ENCODE assay signal across 21 cellular contexts in genomic region chr16:65523258-65523950, GRCh38.
"Had no signal": no experiment of that assay in that cellular context is flagged by ENCODE, and none has a peak within 500 bp of the region (broad histone marks: within the 10 kb centered on the region; RNA-seq: fewer than 3 reads in every experiment).

No MANE protein-coding gene starts in this region.

- ATAC-seq: activated CD8-positive, alpha-beta T cell treated with anti-CD3 and anti-CD28 coated beads, Interleukin-2, amount 10 ng/mL, durations not matched to agents 7 days and 5 days; activated T-cell treated with anti-CD3 and anti-CD28 coated beads, Interleukin-2, amount 50 U/mL, for 72 hours; body of pancreas; naive thymus-derived CD8-positive, alpha-beta T cell; psoas muscle; stimulated activated memory B cell treated with anti-CD40 and anti-IgM and Interleukin-4, amounts not matched to agents 10 μg/mL and 1 μg/mL and 100 μg/mL, for 72 hours had no signal

- H3K27me3 Mint-ChIP-seq: activated B cell treated with CpG ODN at 0.5 μM for 24 hours; activated CD4-positive, alpha-beta T cell treated with anti-CD3 and anti-CD28 coated beads, Interleukin-2, amount 10 ng/mL, durations not matched to agents 24 days and 14 days; activated naive CD8-positive, alpha-beta T cell; stimulated activated memory B cell treated with anti-CD40 and anti-IgM and Interleukin-4, amounts not matched to agents 10 μg/mL and 1 μg/mL and 100 μg/mL, for 72 hours had no signal

- H3K4me1 Mint-ChIP-seq: activated B cell treated with CpG ODN at 0.5 μM for 24 hours; activated CD4-positive, alpha-beta T cell treated with anti-CD3 and anti-CD28 coated beads, Interleukin-2, amount 10 ng/mL, durations not matched to agents 24 days and 14 days; stimulated activated memory B cell treated with anti-CD40 and anti-IgM and Interleukin-4, amounts not matched to agents 10 μg/mL and 1 μg/mL and 100 μg/mL, for 72 hours had no signal

- DNase-seq: activated B cell treated with CpG ODN at 0.5 μM for 24 hours; activated CD4-positive, alpha-beta T cell treated with anti-CD3 and anti-CD28 coated beads, Interleukin-2, amount 10 ng/mL, durations not matched to agents 24 days and 14 days; activated CD8-positive, alpha-beta memory T cell treated with anti-CD3 and anti-CD28 coated beads, Interleukin-2, amount 50 U/mL, for 48 hours; activated CD8-positive, alpha-beta T cell treated with anti-CD3 and anti-CD28 coated beads, Interleukin-2, amount 10 ng/mL, durations not matched to agents 7 days and 5 days; activated gamma-delta T cell treated with Interleukin-2 at 50 U/mL for 16 hours; activated T-cell treated with anti-CD3 and anti-CD28 coated beads, Interleukin-2, amount 50 U/mL, for 72 hours; amniotic stem cell; body of pancreas; central memory CD4-positive, alpha-beta T cell; cortex of kidney; effector CD4-positive, alpha-beta T cell; esophagus squamous epithelium; hippocampal formation; kidney; left ventricle myocardium inferior; naive thymus-derived CD8-positive, alpha-beta T cell; psoas muscle; stimulated activated CD4-positive, alpha-beta T cell treated with anti-CD3 and anti-CD28 coated beads, Interleukin-12 subunit alpha, Interleukin-12 subunit beta, amount 100 ng/mL, for 4 hours had no signal

- H3K27ac ChIP-seq: body of pancreas, esophagus squamous epithelium, left ventricle myocardium inferior, psoas muscle had no signal

- H3K9me3 Mint-ChIP-seq: activated CD4-positive, alpha-beta T cell treated with anti-CD3 and anti-CD28 coated beads, Interleukin-2, amount 10 ng/mL, durations not matched to agents 24 days and 14 days; T-helper 1 cell treated with Interleukin-12 subunit alpha and Interleukin-12 subunit beta and Interleukin-4 antibody, amounts not matched to agents 30 μg/mL and 1 μg/mL, for 36 hours had no signal

- H3K4me3 ChIP-seq: body of pancreas, esophagus squamous epithelium, left ventricle myocardium inferior, psoas muscle had no signal

- H3K27ac Mint-ChIP-seq: activated B cell treated with CpG ODN at 0.5 μM for 24 hours; activated CD4-positive, alpha-beta T cell treated with anti-CD3 and anti-CD28 coated beads, Interleukin-2, amount 10 ng/mL, durations not matched to agents 24 days and 14 days; activated CD8-positive, alpha-beta T cell treated with anti-CD3 and anti-CD28 coated beads, Interleukin-2, amount 10 ng/mL, durations not matched to agents 7 days and 5 days; activated naive CD8-positive, alpha-beta T cell; activated T-cell treated with anti-CD3 and anti-CD28 coated beads, Interleukin-2, amount 50 U/mL, for 72 hours; naive thymus-derived CD8-positive, alpha-beta T cell; stimulated activated memory B cell treated with anti-CD40 and anti-IgM and Interleukin-4, amounts not matched to agents 10 μg/mL and 1 μg/mL and 100 μg/mL, for 72 hours; T-helper 1 cell treated with Interleukin-12 subunit alpha and Interleukin-12 subunit beta and Interleukin-4 antibody, amounts not matched to agents 30 μg/mL and 1 μg/mL, for 36 hours had no signal

- H3K36me3 ChIP-seq: esophagus squamous epithelium, left ventricle myocardium inferior had no signal

- H3K4me3 Mint-ChIP-seq: activated B cell treated with CpG ODN at 0.5 μM for 24 hours; activated CD4-positive, alpha-beta T cell treated with anti-CD3 and anti-CD28 coated beads, Interleukin-2, amount 10 ng/mL, durations not matched to agents 24 days and 14 days; activated CD8-positive, alpha-beta T cell treated with anti-CD3 and anti-CD28 coated beads, Interleukin-2, amount 10 ng/mL, durations not matched to agents 7 days and 5 days; activated naive CD8-positive, alpha-beta T cell; activated T-cell treated with anti-CD3 and anti-CD28 coated beads, Interleukin-2, amount 50 U/mL, for 72 hours; naive thymus-derived CD8-positive, alpha-beta T cell; stimulated activated memory B cell treated with anti-CD40 and anti-IgM and Interleukin-4, amounts not matched to agents 10 μg/mL and 1 μg/mL and 100 μg/mL, for 72 hours; T-helper 1 cell treated with Interleukin-12 subunit alpha and Interleukin-12 subunit beta and Interleukin-4 antibody, amounts not matched to agents 30 μg/mL and 1 μg/mL, for 36 hours had no signal

- H3K4me1 ChIP-seq: body of pancreas, esophagus squamous epithelium, left ventricle myocardium inferior, psoas muscle had no signal

- H3K9me3 ChIP-seq: body of pancreas, esophagus squamous epithelium, psoas muscle had no signal

- H3K36me3 Mint-ChIP-seq: activated naive CD8-positive, alpha-beta T cell; naive thymus-derived CD8-positive, alpha-beta T cell; stimulated activated memory B cell treated with anti-CD40 and anti-IgM and Interleukin-4, amounts not matched to agents 10 μg/mL and 1 μg/mL and 100 μg/mL, for 72 hours had no signal
